Comparison of ENCODE assay signal across 1 cellular context in genomic region chr5:139698461-139699146, GRCh38.
TF ChIP-seq lines count a peak whose summit lies in the region.

No MANE protein-coding gene starts in this region.

TF ChIP-seq in HepG2, 621 proteins besides CTCF, POLR2A, EP300 and RAD21 (continued from another document):
- TF ChIP-seq ZNF362 (CRISPR knock-in tag; IDR thresholded peaks at IDR 0.05; ENCODE audit: borderline replicate concordance) (no peak), HIC2 (CRISPR knock-in tag; IDR thresholded peaks at IDR 0.05; ENCODE audit: low read depth) (peak; percentile 47; the same call in 1 of the 2 replicates)
